Comparison of ENCODE assay signal across 16 cellular contexts in the genomic region with DNA sequence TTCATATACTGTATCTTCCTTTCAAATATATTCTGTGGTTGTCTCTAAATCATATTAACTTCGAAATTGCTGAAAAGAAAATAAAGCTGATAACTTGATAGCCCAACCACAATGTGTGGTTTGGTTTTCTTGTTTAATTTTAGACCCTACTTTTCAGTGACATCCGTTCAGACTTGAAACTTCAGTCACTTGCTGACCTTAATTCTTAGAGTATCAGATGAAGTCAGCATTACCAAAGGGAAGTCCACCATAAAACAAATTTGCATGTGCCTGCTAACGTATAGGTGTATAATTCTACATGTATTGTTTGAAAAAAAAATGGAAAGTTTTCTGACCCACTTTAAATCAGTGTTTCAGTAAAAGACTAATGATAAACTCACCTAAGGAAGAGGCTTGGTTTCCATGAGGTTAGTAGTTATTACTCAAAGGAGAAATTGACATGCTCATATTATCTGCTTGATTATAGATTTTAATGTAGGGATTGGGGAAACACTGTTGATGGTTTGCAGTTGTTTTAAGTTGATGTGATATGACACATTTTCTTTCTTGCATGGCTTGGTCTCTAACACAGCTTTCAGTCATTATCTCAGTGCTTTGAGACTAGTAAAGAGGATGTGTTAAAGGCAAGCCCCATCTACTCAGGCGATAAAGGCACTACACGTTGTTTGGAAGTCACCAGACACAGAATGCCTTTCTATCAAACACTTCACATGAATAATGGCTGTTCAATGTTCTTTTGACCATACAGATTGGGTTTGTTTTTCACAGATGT. TPM values are rescaled to one million over a fixed set of nuclear protein-coding genes. Genes with fewer than 3 reads are reported as not detected.
A peak's percentile ranks its signal among the peaks of the same experiment; 100 is the strongest.
DNase-seq lines count a peak whose midpoint lies in the region; ATAC-seq, FAIRE-seq and TF ChIP-seq lines count a peak whose summit lies in the region.
"Had no signal": no experiment of that assay in that cellular context is flagged by ENCODE, and none has a peak within 500 bp of the region (broad histone marks: within the 10 kb centered on the region; RNA-seq: fewer than 3 reads in every experiment).

No MANE protein-coding gene starts in this region.

- no peaks in the 10 kb centered on the region for H3K9me3 Mint-ChIP-seq in T-cell

- CTCF ChIA-PET in T-cell (lab: Charles Lee), result interaction anchor here in 1 of 2 donors (0.6 kb wide), 1 partner anchor 25 kb away, joined by 3 read pairs; no protein-coding TSS in a partner anchor

- DNase-seq in GM12891 (ENCODE audit: insufficient read length, low spot score), result no peak
- DNase-seq in stimulated activated CD4-positive, alpha-beta T cell treated with anti-CD3 and anti-CD28 coated beads, Interleukin-4, amount 100 ng/mL, for 4 hours, result no peak
- DNase-seq in T-cell, result no peak
- no peak for DNase-seq in HTR-8/SVneo (ENCODE audit: insufficient read length, low spot score)
- no peak for DNase-seq in NOMO-1 treated with DMSO at 0.1 percent for 48 hours (lab: John Stamatoyannopoulos, UW; ENCODE audit: unreplicated experiment)
- DNase-seq: activated effector memory CD4-positive, alpha-beta T cell treated with Interleukin-2 at 50 U/mL for 16 hours; GDM1; KBM-7; NCI-H446 treated with DMSO at 0.1 percent for 48 hours had no signal

- no peak for TF ChIP-seq POLR2A in GM12891 (IDR thresholded peaks at IDR 0.05; ENCODE audit: low read depth, low read length)

- ATAC-seq in GM19351 (IDR thresholded peaks at IDR 0.05; ENCODE audit: unreplicated experiment), result peak; percentile 67
- ATAC-seq in HG02678 (IDR thresholded peaks at IDR 0.05; ENCODE audit: unreplicated experiment), result peak; percentile 71
- ATAC-seq in HG03460 (IDR thresholded peaks at IDR 0.05; ENCODE audit: unreplicated experiment), result peak; percentile 69
- ATAC-seq in T-cell (replicated peaks in 1 of 4), result no peak
- ATAC-seq: esophagus mucosa had no signal

- no peak overlapping the region for H3K27ac Mint-ChIP-seq in T-cell

- peaks cover 8 to 11% of the 10 kb centered on the region in 2 donors for H3K27me3 Mint-ChIP-seq in T-cell

- H3K4me1 Mint-ChIP-seq in T-cell, result peaks cover 0 to 16% (median 14%) of the 10 kb centered on the region in 3 donors

- POLR2A ChIA-PET in T-cell (lab: Charles Lee), result no interaction called here

- no peaks in the 10 kb centered on the region for H3K36me3 Mint-ChIP-seq in T-cell

- FAIRE-seq in GM12891 (lab: Jason Lieb, UNC) (peak; percentile 79), HTR-8/SVneo (lab: Jason Lieb, UNC) (no peak)

- no peak overlapping the region for H3K4me3 Mint-ChIP-seq in T-cell

TF ChIP-seq in GM12891, 5 proteins besides CTCF, POLR2A, EP300 and RAD21:
- TF ChIP-seq SPI1 (IDR thresholded peaks at IDR 0.05; ENCODE audit: low read depth, low read length) (peak; percentile 34; the same call in 1 of the 2 replicates), PAX5 (IDR thresholded peaks at IDR 0.05; ENCODE audit: insufficient read depth, low read length, severe bottlenecking) (no peak)

RNA-seq across cellular contexts. Expression of gene IL17A, which starts 5.2 kb away (rescaled TPM):
- not detected for polyA plus RNA-seq in GM12891 (2012; ENCODE audit: low read depth, missing spikeins)
- total RNA-seq in T-cell, result not detected
- total RNA-seq: cardiac septum, esophagus mucosa, SJSA1, skeletal muscle tissue had no signal

Comparison
In these comparisons a context has a peak if more than half of its experiments do, and no peak if none do; other contexts are left out.
1. ATAC-seq: peak in GM19351 (single experiment), HG02678 (single experiment) and HG03460 (single experiment); none in T-cell (0 of 4).